8 cellular contexts compared by ENCODE assay signal in genomic region chr17:63698381-63698885, GRCh38. TPM values are rescaled to one million over a fixed set of nuclear protein-coding genes. Genes with fewer than 3 reads are reported as not detected.
A peak's percentile ranks its signal among the peaks of the same experiment; 100 is the strongest.
DNase-seq lines count a peak whose midpoint lies in the region; ATAC-seq and TF ChIP-seq lines count a peak whose summit lies in the region.

No MANE protein-coding gene starts in this region.

- peak overlapping the region; percentile 62; the same call in 1 of the 2 replicates for H3K27ac ChIP-seq in RWPE1
- H3K27ac ChIP-seq in neutrophil: peak overlapping the region; percentile 100

- no peak for ATAC-seq in HG03159 (IDR thresholded peaks at IDR 0.05; ENCODE audit: unreplicated experiment)
- ATAC-seq in GM18519 (IDR thresholded peaks at IDR 0.05; ENCODE audit: low FRiP score, unreplicated experiment): no peak
- ATAC-seq in GM21737 (IDR thresholded peaks at IDR 0.05; ENCODE audit: unreplicated experiment): no peak

- CTCF ChIA-PET in Calu3 (lab: Charles Lee): no interaction called here
- CTCF ChIA-PET in RWPE1 (lab: Yijun Ruan, JAX): interaction anchor here (0.6 to 1.0 kb wide), 3 partner anchors 15 to 755 kb away, joined by 3 read pairs; no protein-coding TSS in a partner anchor

- H3K4me1 Mint-ChIP-seq in Calu3 (ENCODE audit: low read depth, unreplicated experiment): no peaks in the 10 kb centered on the region

- H3K4me3 ChIP-seq in neutrophil (ENCODE audit: low read depth in 1 of 2, low read length in 1 of 2): peak overlapping the region; percentile 73 to 98

- peaks cover 41 to 50% of the 10 kb centered on the region in 2 experiments for H3K4me1 ChIP-seq in neutrophil (ENCODE audit: control insufficient read depth in 1 of 2, insufficient read depth in 1 of 2, low read depth in 1 of 2, low read length in 1 of 2)

- H3K27me3 Mint-ChIP-seq in Calu3 (ENCODE audit: unreplicated experiment): no peaks in the 10 kb centered on the region

- H3K36me3 ChIP-seq in neutrophil: peaks cover 58% of the 10 kb centered on the region

- intact Hi-C loops in Calu3 (cut with micrococcal nuclease; ENCODE audit: unreplicated experiment): no loop called here

- no peaks in the 10 kb centered on the region for H3K9me3 Mint-ChIP-seq in Calu3 (ENCODE audit: low read depth, unreplicated experiment)

- POLR2A ChIA-PET in RWPE1 (lab: Yijun Ruan, JAX; ENCODE audit: low non-redundant PET): no interaction called here

- no peaks in the 10 kb centered on the region for H3K27me3 ChIP-seq in neutrophil

- H3K27ac Mint-ChIP-seq in Calu3 (ENCODE audit: unreplicated experiment): no peak overlapping the region

- no peaks in the 10 kb centered on the region for H3K9me3 ChIP-seq in neutrophil

- no TSS peak for BruUV-seq in Calu3 (replicated peaks; lab: Mats Ljungman, UMichigan)

- TF ChIP-seq CTCF in Calu3 (IDR thresholded peaks at IDR 0.05; ENCODE audit: unreplicated experiment) (no peak), RWPE1 (conservative IDR thresholded peaks at IDR 0.05; ENCODE audit: low read depth) (no peak), neutrophil (IDR thresholded peaks at IDR 0.05) (no peak)

- peaks cover 10% of the 10 kb centered on the region for H3K36me3 Mint-ChIP-seq in Calu3 (ENCODE audit: insufficient read depth, unreplicated experiment)

- peak overlapping the region; percentile 71 for H3K4me3 Mint-ChIP-seq in Calu3 (ENCODE audit: low read depth, unreplicated experiment)

- DNase-seq in Calu3 (no peak), RWPE1 (ENCODE audit: low spot score) (no peak), ecto neural progenitor cell (ENCODE audit: low spot score) (peak; percentile 58), NCI-H526 (lab: John Stamatoyannopoulos, UW) (no peak)

RNA-seq across cellular contexts. Expression of gene LIMD2, which starts 1.5 kb away (rescaled TPM):
- 5.0 and 8.0 TPM in 2 replicates for total RNA-seq in Calu3 (2022)

RNA-seq across cellular contexts. Expression of gene STRADA, which starts 43.2 kb away (rescaled TPM):
- total RNA-seq in Calu3 (2022): 18.1 and 18.2 TPM in 2 replicates
